In genomic region chr7:118478236-118478635, GRCh38 we compare ENCODE assay signal across 29 cellular contexts.
"Had no signal": no experiment of that assay in that cellular context is flagged by ENCODE, and none has a peak within 500 bp of the region (broad histone marks: within the 10 kb centered on the region; RNA-seq: fewer than 3 reads in every experiment).

No MANE protein-coding gene starts in this region.

- H3K36me3 ChIP-seq: brain microvascular endothelial cell, colonic mucosa, esophagus squamous epithelium, gastroesophageal sphincter, heart right ventricle had no signal

- H3K27me3 ChIP-seq: brain microvascular endothelial cell, colonic mucosa, esophagus squamous epithelium, gastroesophageal sphincter, heart right ventricle had no signal

- ATAC-seq: activated CD8-positive, alpha-beta T cell treated with anti-CD3 and anti-CD28 coated beads for 36 hours; activated T-cell treated with anti-CD3 and anti-CD28 coated beads, Interleukin-2, amount 50 U/mL, for 4 hours; activated T-helper 17 cell treated with anti-CD3 and anti-CD28 coated beads, Interleukin-2, amount 50 U/mL, for 72 hours; gastroesophageal sphincter; heart right ventricle; WTC11 had no signal

- H3K27ac ChIP-seq: brain microvascular endothelial cell, colonic mucosa, epithelial cell of prostate, esophagus squamous epithelium, gastroesophageal sphincter, heart right ventricle, VCaP had no signal

- DNase-seq: activated CD4-positive, alpha-beta T cell treated with anti-CD3 and anti-CD28 coated beads for 48 hours; activated CD4-positive, alpha-beta T cell treated with anti-CD3 and anti-CD28 coated beads, Interleukin-2, amount 50 U/mL, for 1 hour; activated CD4-positive, alpha-beta T cell treated with anti-CD3 and anti-CD28 coated beads, Interleukin-2, amount 50 U/mL, for 48 hours; activated CD8-positive, alpha-beta memory T cell treated with anti-CD3 and anti-CD28 coated beads for 24 hours; activated CD8-positive, alpha-beta T cell treated with anti-CD3 and anti-CD28 coated beads for 36 hours; activated effector memory CD4-positive, alpha-beta T cell treated with Interleukin-2 at 50 U/mL for 16 hours; activated gamma-delta T cell treated with Interleukin-2 at 50 U/mL for 16 hours; activated naive CD4-positive, alpha-beta T cell treated with anti-CD3 and anti-CD28 coated beads, Interleukin-2, amount 50 U/mL, for 16 hours; activated naive CD4-positive, alpha-beta T cell treated with Interleukin-2 at 50 U/mL for 16 hours; activated T-cell treated with anti-CD3 and anti-CD28 coated beads, Interleukin-2, amount 50 U/mL, for 4 hours; amniotic stem cell; anterior cingulate cortex; brain microvascular endothelial cell; colonic mucosa; effector CD8-positive, alpha-beta T cell; esophagus squamous epithelium; foreskin melanocyte; heart right ventricle; T-helper 2 cell had no signal

- FAIRE-seq: astrocyte, bronchial epithelial cell, endometrium, endothelial cell of umbilical vein, TTC549 had no signal

- H3K9me3 ChIP-seq: colonic mucosa, esophagus squamous epithelium, gastroesophageal sphincter had no signal

- H3K4me1 ChIP-seq: colonic mucosa, esophagus squamous epithelium, gastroesophageal sphincter, heart right ventricle had no signal

- H3K4me3 ChIP-seq: colonic mucosa, esophagus squamous epithelium, gastroesophageal sphincter, heart right ventricle had no signal
